1 cellular context compared by ENCODE assay signal in the genomic region with DNA sequence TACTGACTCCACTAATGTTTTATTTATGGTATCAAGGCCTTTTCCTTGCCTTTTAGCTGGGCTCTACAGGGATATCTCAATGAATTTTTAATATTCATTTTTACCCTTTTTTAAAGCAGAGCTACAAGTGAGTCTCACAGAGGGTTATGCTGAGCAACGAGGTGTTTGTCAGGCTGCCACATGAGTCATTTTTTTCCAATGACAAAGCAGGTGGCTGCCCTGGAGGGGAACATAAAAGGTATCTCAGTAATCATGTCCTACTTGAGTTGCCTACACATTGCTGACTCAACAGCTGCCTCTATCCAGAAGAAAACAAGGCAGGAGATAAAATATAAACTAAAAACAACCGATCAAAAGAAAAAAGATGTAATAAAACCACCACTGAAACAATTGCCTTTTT.
TF ChIP-seq lines count a peak whose summit lies in the region.

No MANE protein-coding gene starts in this region.

TF ChIP-seq in GM12878, 131 proteins besides CTCF, POLR2A, EP300 and RAD21:
- TF ChIP-seq TCF12 (IDR thresholded peaks at IDR 0.05; ENCODE audit: low read depth, low read length) (no peak), ZNF274 (IDR thresholded peaks at IDR 0.05; ENCODE audit: insufficient read depth, insufficient read length) (no peak), FOXK2 (IDR thresholded peaks at IDR 0.05) (no peak), NR2C1 (IDR thresholded peaks at IDR 0.05) (no peak), GATAD2B (conservative IDR thresholded peaks at IDR 0.05; ENCODE audit: low read depth) (no peak), TARDBP (IDR thresholded peaks at IDR 0.05; ENCODE audit: borderline replicate concordance) (no peak), CHD1 (IDR thresholded peaks at IDR 0.05; ENCODE audit: low read depth, low read length) (no peak), ZZZ3 (IDR thresholded peaks at IDR 0.05; ENCODE audit: control insufficient read depth, insufficient read length, low read depth) (no peak)
